Comparison of ENCODE assay signal across 15 cellular contexts in genomic region chr14:92695562-92695961, GRCh38. TPM values are rescaled to one million over a fixed set of nuclear protein-coding genes. Genes with fewer than 3 reads are reported as not detected.
DNase-seq lines count a peak whose midpoint lies in the region; TF ChIP-seq lines count a peak whose summit lies in the region.
"Had no signal": no experiment of that assay in that cellular context is flagged by ENCODE, and none has a peak within 500 bp of the region (broad histone marks: within the 10 kb centered on the region; RNA-seq: fewer than 3 reads in every experiment).

No MANE protein-coding gene starts in this region.

- no peak for DNase-seq in activated naive CD4-positive, alpha-beta T cell treated with anti-CD3 and anti-CD28 coated beads, Interleukin-2, amount 10 ng/mL, durations not matched to agents 7 days and 5 days
- no peak for DNase-seq in activated naive CD4-positive, alpha-beta T cell (lab: John Stamatoyannopoulos, UW)
- DNase-seq in activated CD4-positive, alpha-beta T cell treated with anti-CD3 and anti-CD28 coated beads, Interleukin-2, amount 50 U/mL, for 4 hours = no peak
- DNase-seq in foreskin fibroblast (no peak), esophagus squamous epithelium (lab: John Stamatoyannopoulos, UW) (no peak)
- DNase-seq: CD4-positive, CD25-positive, alpha-beta regulatory T cell; DMS79; GOT3; H9 had no signal

- H3K4me1 Mint-ChIP-seq in activated naive CD4-positive, alpha-beta T cell treated with anti-CD3 and anti-CD28 coated beads, Interleukin-2, amount 10 ng/mL, durations not matched to agents 7 days and 5 days = peaks cover 15% of the 10 kb centered on the region
- peaks cover 84% of the 10 kb centered on the region for H3K4me1 Mint-ChIP-seq in dendritic cell treated with granulocyte-macrophage colony-stimulating factor and Interleukin-4, amounts not matched to agents 40 ng/mL and 50 ng/mL, for 4 days (ENCODE audit: low read depth)
- H3K4me1 Mint-ChIP-seq: H9 had no signal

- H3K9me3 Mint-ChIP-seq in activated naive CD4-positive, alpha-beta T cell treated with anti-CD3 and anti-CD28 coated beads, Interleukin-2, amount 10 ng/mL, durations not matched to agents 7 days and 5 days = no peaks in the 10 kb centered on the region
- no peaks in the 10 kb centered on the region for H3K9me3 Mint-ChIP-seq in dendritic cell treated with granulocyte-macrophage colony-stimulating factor and Interleukin-4, amounts not matched to agents 40 ng/mL and 50 ng/mL, for 4 days
- H3K9me3 Mint-ChIP-seq: H9, IgD-negative memory B cell had no signal

- H3K36me3 Mint-ChIP-seq in activated naive CD4-positive, alpha-beta T cell treated with anti-CD3 and anti-CD28 coated beads, Interleukin-2, amount 10 ng/mL, durations not matched to agents 7 days and 5 days = no peaks in the 10 kb centered on the region
- H3K36me3 Mint-ChIP-seq in dendritic cell treated with granulocyte-macrophage colony-stimulating factor and Interleukin-4, amounts not matched to agents 40 ng/mL and 50 ng/mL, for 4 days (ENCODE audit: low read depth) = peaks cover 43% of the 10 kb centered on the region
- H3K36me3 Mint-ChIP-seq: CD4-positive, CD25-positive, alpha-beta regulatory T cell; IgD-negative memory B cell had no signal

- H3K27ac ChIP-seq in HEK293 (ENCODE audit: extremely low read depth, low read depth, low read length) = no peak overlapping the region
- H3K27ac ChIP-seq in esophagus squamous epithelium = no peak overlapping the region
- H3K27ac ChIP-seq: 22Rv1, BLaER1 had no signal

- peaks cover 4% of the 10 kb centered on the region; the same call in 1 of the 2 replicates for H3K4me1 ChIP-seq in HEK293 (ENCODE audit: control insufficient read depth, insufficient read depth, low read length)
- peaks cover 13 to 30% (median 22%) of the 10 kb centered on the region in 3 donors for H3K4me1 ChIP-seq in esophagus squamous epithelium

- H3K27me3 ChIP-seq in esophagus squamous epithelium = no peaks in the 10 kb centered on the region
- H3K27me3 ChIP-seq: BLaER1 had no signal

- no peaks in the 10 kb centered on the region for H3K9me3 ChIP-seq in HEK293 (ENCODE audit: control insufficient read depth, insufficient read depth, low read depth, low read length)
- no peaks in the 10 kb centered on the region for H3K9me3 ChIP-seq in esophagus squamous epithelium
- H3K9me3 ChIP-seq: BLaER1 had no signal

- 88 to 93% methylated on average over 1 of the region's 1 CpG for WGBS in esophagus squamous epithelium, 2 donors

- no peak overlapping the region for H3K4me3 ChIP-seq in HEK293 (ENCODE audit: low read depth, low read length)
- no peak overlapping the region for H3K4me3 ChIP-seq in foreskin fibroblast (ENCODE audit: low read depth in 1 of 2, low read length in 2 of 2)
- H3K4me3 ChIP-seq in esophagus squamous epithelium = no peak overlapping the region
- H3K4me3 ChIP-seq: BLaER1, GM12878 had no signal

- H3K36me3 ChIP-seq in HEK293 (ENCODE audit: control insufficient read depth in 2 of 2, insufficient read depth in 1 of 2, low read length in 2 of 2) (no peaks in the 10 kb centered on the region), esophagus squamous epithelium (no peaks in the 10 kb centered on the region)
- H3K36me3 ChIP-seq: BLaER1 had no signal

- TF ChIP-seq POLR2A in esophagus squamous epithelium (IDR thresholded peaks at IDR 0.05) = no peak

- POLR2A ChIA-PET in HEK293 (lab: Yijun Ruan, JAX) = interaction anchor here (1.4 kb wide), 1 partner anchor 53 kb away, joined by 5 read pairs; the partner anchor contains the start of gene LGMN

- intact Hi-C loops in dendritic cell treated with granulocyte-macrophage colony-stimulating factor and Interleukin-4, amounts not matched to agents 40 ng/mL and 50 ng/mL, for 4 days (cut with micrococcal nuclease) = no loop called here
- intact Hi-C loops in esophagus squamous epithelium (cut with DNase I) = no loop called here

- CTCF ChIA-PET in activated naive CD4-positive, alpha-beta T cell treated with anti-CD3 and anti-CD28 coated beads, Interleukin-2, amount 10 ng/mL, durations not matched to agents 7 days and 5 days (lab: Charles Lee) = interaction anchor here (0.6 to 1.0 kb wide), 2 partner anchors 9 to 14 kb away, joined by 3 to 4 read pairs; no protein-coding TSS in a partner anchor
- CTCF ChIA-PET in HEK293 (lab: Yijun Ruan, JAX) = no interaction called here

- no peak overlapping the region for H3K4me3 Mint-ChIP-seq in activated naive CD4-positive, alpha-beta T cell treated with anti-CD3 and anti-CD28 coated beads, Interleukin-2, amount 10 ng/mL, durations not matched to agents 7 days and 5 days
- H3K4me3 Mint-ChIP-seq in dendritic cell treated with granulocyte-macrophage colony-stimulating factor and Interleukin-4, amounts not matched to agents 40 ng/mL and 50 ng/mL, for 4 days = no peak overlapping the region
- H3K4me3 Mint-ChIP-seq: H9 had no signal

- no peak for TF ChIP-seq CTCF in HEK293 (tag by site-specific recombination; IDR thresholded peaks at IDR 0.05)
- no peak for TF ChIP-seq CTCF in foreskin fibroblast (IDR thresholded peaks at IDR 0.05; ENCODE audit: low read depth, low read length)
- no peak for TF ChIP-seq CTCF in esophagus squamous epithelium (IDR thresholded peaks at IDR 0.05)

- H3K27ac Mint-ChIP-seq in activated naive CD4-positive, alpha-beta T cell treated with anti-CD3 and anti-CD28 coated beads, Interleukin-2, amount 10 ng/mL, durations not matched to agents 7 days and 5 days = peak overlapping the region; percentile 33
- peak overlapping the region; percentile 83 for H3K27ac Mint-ChIP-seq in dendritic cell treated with granulocyte-macrophage colony-stimulating factor and Interleukin-4, amounts not matched to agents 40 ng/mL and 50 ng/mL, for 4 days
- H3K27ac Mint-ChIP-seq: H9 had no signal

- peaks cover 35% of the 10 kb centered on the region for H3K27me3 Mint-ChIP-seq in activated naive CD4-positive, alpha-beta T cell treated with anti-CD3 and anti-CD28 coated beads, Interleukin-2, amount 10 ng/mL, durations not matched to agents 7 days and 5 days
- H3K27me3 Mint-ChIP-seq in dendritic cell treated with granulocyte-macrophage colony-stimulating factor and Interleukin-4, amounts not matched to agents 40 ng/mL and 50 ng/mL, for 4 days = peaks cover 1% of the 10 kb centered on the region
- H3K27me3 Mint-ChIP-seq: IgD-negative memory B cell had no signal

TF ChIP-seq in HEK293, 187 proteins besides CTCF, POLR2A, EP300 and RAD21:
- TF ChIP-seq PRDM1 (tag by site-specific recombination; IDR thresholded peaks at IDR 0.05) = peak; percentile 72
- no peak for TF ChIP-seq BCL11B (tag by site-specific recombination; IDR thresholded peaks at IDR 0.05; ENCODE audit: low read depth)
- TF ChIP-seq ZNF521 (tag by site-specific recombination; IDR thresholded peaks at IDR 0.05) = 0 out of 2 replicates have a peak, but pooled peaks have one; percentile 55
- no peak for TF ChIP-seq ZNF792 (tag by site-specific recombination; IDR thresholded peaks at IDR 0.05)
- peak; percentile 87 for TF ChIP-seq ZNF366 (tag by site-specific recombination; conservative IDR thresholded peaks at IDR 0.05)
- no peak for TF ChIP-seq ZIC2 (tag by site-specific recombination; IDR thresholded peaks at IDR 0.05)

RNA-seq across cellular contexts. Expression of gene LGMN, which starts 52.9 kb away (rescaled TPM):
- total RNA-seq in esophagus squamous epithelium = 100 to 1,000 TPM in 1 of 4 donors, 10 to 100 TPM in 3; 42.6 to 107 (median 70.8) TPM
